Comparison of ENCODE assay signal across 21 cellular contexts in the genomic region with DNA sequence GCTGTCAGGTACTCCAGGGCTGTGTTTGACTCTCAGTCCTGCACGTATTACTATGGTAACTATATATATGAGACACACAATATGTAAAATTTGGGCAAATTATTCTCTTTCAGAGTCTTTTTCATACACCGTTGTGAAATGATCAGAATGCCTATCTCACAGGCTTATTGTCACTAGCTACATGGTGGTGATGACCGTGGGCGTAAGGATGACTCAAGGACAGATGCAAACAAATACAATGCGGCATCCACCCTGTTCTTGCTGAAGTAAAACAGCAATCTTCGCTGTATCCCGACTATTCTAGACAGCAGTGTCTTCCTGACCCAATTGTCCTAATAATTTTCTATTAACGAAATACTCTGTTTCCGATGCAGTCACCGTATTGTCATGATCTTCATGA.
DNase-seq lines count a peak whose midpoint lies in the region; ATAC-seq and TF ChIP-seq lines count a peak whose summit lies in the region.
"Had no signal": no experiment of that assay in that cellular context is flagged by ENCODE, and none has a peak within 500 bp of the region (broad histone marks: within the 10 kb centered on the region; RNA-seq: fewer than 3 reads in every experiment).

No MANE protein-coding gene starts in this region.

- H3K27ac ChIP-seq in HUES48 (ENCODE audit: low read depth, low read length) = peak overlapping the region; percentile 90

- H3K4me3 ChIP-seq in HUES48 (ENCODE audit: low read depth, low read length) = no peak overlapping the region

- no peak overlapping the region for H3K9ac ChIP-seq in HUES48 (ENCODE audit: low read depth, low read length)

- peaks cover 44% of the 10 kb centered on the region for H3K4me1 ChIP-seq in HUES48 (ENCODE audit: control insufficient read depth, insufficient read depth, low read length)

- peaks cover 14% of the 10 kb centered on the region for H3K27me3 Mint-ChIP-seq in activated CD8-positive, alpha-beta T cell treated with anti-CD3 and anti-CD28 coated beads for 36 hours
- peaks cover 22% of the 10 kb centered on the region for H3K27me3 Mint-ChIP-seq in activated CD8-positive, alpha-beta T cell treated with anti-CD3 and anti-CD28 coated beads, Interleukin-2, amount 10 ng/mL, durations not matched to agents 7 days and 5 days (ENCODE audit: low read depth)
- no peaks in the 10 kb centered on the region for H3K27me3 Mint-ChIP-seq in brain
- H3K27me3 Mint-ChIP-seq in activated CD4-positive, alpha-beta memory T cell treated with anti-CD3 and anti-CD28 coated beads for 36 hours = peaks cover 12% of the 10 kb centered on the region

- H3K4me1 Mint-ChIP-seq in activated CD8-positive, alpha-beta T cell treated with anti-CD3 and anti-CD28 coated beads for 36 hours (ENCODE audit: low read depth) = peaks cover 5% of the 10 kb centered on the region
- H3K4me1 Mint-ChIP-seq in activated CD8-positive, alpha-beta T cell treated with anti-CD3 and anti-CD28 coated beads, Interleukin-2, amount 10 ng/mL, durations not matched to agents 7 days and 5 days (ENCODE audit: low read depth) = peaks cover 5% of the 10 kb centered on the region
- peaks cover 91% of the 10 kb centered on the region for H3K4me1 Mint-ChIP-seq in brain
- H3K4me1 Mint-ChIP-seq in activated CD4-positive, alpha-beta memory T cell treated with anti-CD3 and anti-CD28 coated beads for 36 hours (ENCODE audit: low read depth) = peaks cover 5% of the 10 kb centered on the region

- peak; percentile 42 for DNase-seq in activated CD8-positive, alpha-beta T cell treated with anti-CD3 and anti-CD28 coated beads for 36 hours
- no peak for DNase-seq in activated CD8-positive, alpha-beta T cell treated with anti-CD3 and anti-CD28 coated beads, Interleukin-2, amount 10 ng/mL, durations not matched to agents 7 days and 5 days
- peak; percentile 56 for DNase-seq in Ammon's horn (ENCODE audit: low spot score)
- no peak for DNase-seq in activated CD4-positive, alpha-beta memory T cell treated with anti-CD3 and anti-CD28 coated beads for 36 hours
- DNase-seq in T-helper 1 cell = no peak
- DNase-seq: ACHN; C1 segment of cervical spinal cord; DMS53; GDM1; H9; HFFc6; NCI-H1694; NCI-H2081; NCI-H2171; NCI-H345; NCI-H774; NK-92 treated with Interleukin-12 subunit alpha and Interleukin-12 subunit beta, amount 100 ng/mL, for 24 hours had no signal

- H3K36me3 ChIP-seq in HUES48 (ENCODE audit: control insufficient read depth, insufficient read depth, low read length) = no peaks in the 10 kb centered on the region

- POLR2A ChIA-PET in activated CD8-positive, alpha-beta T cell treated with anti-CD3 and anti-CD28 coated beads for 36 hours (lab: Charles Lee) = no interaction called here
- POLR2A ChIA-PET in activated CD8-positive, alpha-beta T cell treated with anti-CD3 and anti-CD28 coated beads, Interleukin-2, amount 10 ng/mL, durations not matched to agents 7 days and 5 days (lab: Charles Lee) = no interaction called here
- POLR2A ChIA-PET in activated CD4-positive, alpha-beta memory T cell treated with anti-CD3 and anti-CD28 coated beads for 36 hours (lab: Charles Lee) = no interaction called here

- CTCF ChIA-PET in activated CD8-positive, alpha-beta T cell treated with anti-CD3 and anti-CD28 coated beads for 36 hours (lab: Charles Lee) = interaction anchor here (0.5 to 2.1 kb wide), 6 partner anchors 11 to 205 kb away, joined by 3 to 8 read pairs (median 3); no protein-coding TSS in a partner anchor
- CTCF ChIA-PET in activated CD8-positive, alpha-beta T cell treated with anti-CD3 and anti-CD28 coated beads, Interleukin-2, amount 10 ng/mL, durations not matched to agents 7 days and 5 days (lab: Charles Lee) = interaction anchor here (1.0 to 1.4 kb wide), 2 partner anchors 9 to 986 kb away, joined by 3 read pairs; no protein-coding TSS in a partner anchor
- CTCF ChIA-PET in activated CD4-positive, alpha-beta memory T cell treated with anti-CD3 and anti-CD28 coated beads for 36 hours (lab: Charles Lee) = no interaction called here

- H3K9me3 ChIP-seq in HUES48 (ENCODE audit: control insufficient read depth, insufficient read depth, low read length) = no peaks in the 10 kb centered on the region

- intact Hi-C loops in activated CD8-positive, alpha-beta T cell treated with anti-CD3 and anti-CD28 coated beads for 36 hours (cut with micrococcal nuclease) = loop anchor here (5.0 kb wide), 1 partner anchor 220 kb away; no protein-coding TSS in a partner anchor
- intact Hi-C loops in activated CD4-positive, alpha-beta memory T cell treated with anti-CD3 and anti-CD28 coated beads for 36 hours (cut with micrococcal nuclease) = loop anchor here (5.0 kb wide), 1 partner anchor 225 kb away; no protein-coding TSS in a partner anchor

- no peak overlapping the region for H3K4me3 Mint-ChIP-seq in activated CD8-positive, alpha-beta T cell treated with anti-CD3 and anti-CD28 coated beads for 36 hours
- H3K4me3 Mint-ChIP-seq in activated CD8-positive, alpha-beta T cell treated with anti-CD3 and anti-CD28 coated beads, Interleukin-2, amount 10 ng/mL, durations not matched to agents 7 days and 5 days = no peak overlapping the region
- no peak overlapping the region for H3K4me3 Mint-ChIP-seq in brain
- H3K4me3 Mint-ChIP-seq in activated CD4-positive, alpha-beta memory T cell treated with anti-CD3 and anti-CD28 coated beads for 36 hours = no peak overlapping the region
- H3K4me3 Mint-ChIP-seq: H9, HFFc6 had no signal

- H3K27ac Mint-ChIP-seq in activated CD8-positive, alpha-beta T cell treated with anti-CD3 and anti-CD28 coated beads for 36 hours = no peak overlapping the region
- no peak overlapping the region for H3K27ac Mint-ChIP-seq in activated CD8-positive, alpha-beta T cell treated with anti-CD3 and anti-CD28 coated beads, Interleukin-2, amount 10 ng/mL, durations not matched to agents 7 days and 5 days
- peak overlapping the region in 3 of 5 experiments; percentile 0 to 68 (median 15) for H3K27ac Mint-ChIP-seq in brain
- no peak overlapping the region for H3K27ac Mint-ChIP-seq in activated CD4-positive, alpha-beta memory T cell treated with anti-CD3 and anti-CD28 coated beads for 36 hours
- H3K27ac Mint-ChIP-seq: HFFc6 had no signal

- no peaks in the 10 kb centered on the region for H3K36me3 Mint-ChIP-seq in activated CD8-positive, alpha-beta T cell treated with anti-CD3 and anti-CD28 coated beads for 36 hours (ENCODE audit: low read depth)
- no peaks in the 10 kb centered on the region for H3K36me3 Mint-ChIP-seq in activated CD8-positive, alpha-beta T cell treated with anti-CD3 and anti-CD28 coated beads, Interleukin-2, amount 10 ng/mL, durations not matched to agents 7 days and 5 days (ENCODE audit: low read depth)
- no peaks in the 10 kb centered on the region for H3K36me3 Mint-ChIP-seq in brain
- H3K36me3 Mint-ChIP-seq in activated CD4-positive, alpha-beta memory T cell treated with anti-CD3 and anti-CD28 coated beads for 36 hours = no peaks in the 10 kb centered on the region

- no peak for ATAC-seq in activated CD8-positive, alpha-beta T cell treated with anti-CD3 and anti-CD28 coated beads for 36 hours
- no peak for ATAC-seq in activated CD8-positive, alpha-beta T cell treated with anti-CD3 and anti-CD28 coated beads, Interleukin-2, amount 10 ng/mL, durations not matched to agents 7 days and 5 days
- ATAC-seq in HG02973 (IDR thresholded peaks at IDR 0.05; ENCODE audit: unreplicated experiment) = no peak
- ATAC-seq: SK-N-SH treated with all-trans-retinoic acid at 6 μM for 48 hours had no signal

- no peaks in the 10 kb centered on the region for H3K27me3 ChIP-seq in HUES48 (ENCODE audit: control insufficient read depth, insufficient read depth, low read length)

- no peak for TF ChIP-seq CTCF in activated CD8-positive, alpha-beta T cell treated with anti-CD3 and anti-CD28 coated beads for 36 hours (IDR thresholded peaks at IDR 0.05)
- no peak for TF ChIP-seq CTCF in brain (conservative IDR thresholded peaks at IDR 0.05)

- H3K9me3 Mint-ChIP-seq in activated CD8-positive, alpha-beta T cell treated with anti-CD3 and anti-CD28 coated beads for 36 hours = no peaks in the 10 kb centered on the region
- no peaks in the 10 kb centered on the region for H3K9me3 Mint-ChIP-seq in activated CD8-positive, alpha-beta T cell treated with anti-CD3 and anti-CD28 coated beads, Interleukin-2, amount 10 ng/mL, durations not matched to agents 7 days and 5 days (ENCODE audit: insufficient read depth)
- H3K9me3 Mint-ChIP-seq in brain = no peaks in the 10 kb centered on the region
- no peaks in the 10 kb centered on the region for H3K9me3 Mint-ChIP-seq in activated CD4-positive, alpha-beta memory T cell treated with anti-CD3 and anti-CD28 coated beads for 36 hours
- H3K9me3 Mint-ChIP-seq: H9, HFFc6 had no signal

Comparison
In these comparisons a context has a peak if more than half of its experiments do, and no peak if none do; other contexts are left out.
1. DNase-seq: peak in activated CD8-positive, alpha-beta T cell treated with anti-CD3 and anti-CD28 coated beads for 36 hours (single experiment) and Ammon's horn (single experiment); none in activated CD8-positive, alpha-beta T cell treated with anti-CD3 and anti-CD28 coated beads, Interleukin-2, amount 10 ng/mL, durations not matched to agents 7 days and 5 days (single experiment), activated CD4-positive, alpha-beta memory T cell treated with anti-CD3 and anti-CD28 coated beads for 36 hours (single experiment) and T-helper 1 cell (0 of 5).
2. H3K27ac Mint-ChIP-seq: peak in brain (3 of 5); none in activated CD8-positive, alpha-beta T cell treated with anti-CD3 and anti-CD28 coated beads for 36 hours (single experiment), activated CD8-positive, alpha-beta T cell treated with anti-CD3 and anti-CD28 coated beads, Interleukin-2, amount 10 ng/mL, durations not matched to agents 7 days and 5 days (single experiment) and activated CD4-positive, alpha-beta memory T cell treated with anti-CD3 and anti-CD28 coated beads for 36 hours (single experiment).